In the genomic region with DNA sequence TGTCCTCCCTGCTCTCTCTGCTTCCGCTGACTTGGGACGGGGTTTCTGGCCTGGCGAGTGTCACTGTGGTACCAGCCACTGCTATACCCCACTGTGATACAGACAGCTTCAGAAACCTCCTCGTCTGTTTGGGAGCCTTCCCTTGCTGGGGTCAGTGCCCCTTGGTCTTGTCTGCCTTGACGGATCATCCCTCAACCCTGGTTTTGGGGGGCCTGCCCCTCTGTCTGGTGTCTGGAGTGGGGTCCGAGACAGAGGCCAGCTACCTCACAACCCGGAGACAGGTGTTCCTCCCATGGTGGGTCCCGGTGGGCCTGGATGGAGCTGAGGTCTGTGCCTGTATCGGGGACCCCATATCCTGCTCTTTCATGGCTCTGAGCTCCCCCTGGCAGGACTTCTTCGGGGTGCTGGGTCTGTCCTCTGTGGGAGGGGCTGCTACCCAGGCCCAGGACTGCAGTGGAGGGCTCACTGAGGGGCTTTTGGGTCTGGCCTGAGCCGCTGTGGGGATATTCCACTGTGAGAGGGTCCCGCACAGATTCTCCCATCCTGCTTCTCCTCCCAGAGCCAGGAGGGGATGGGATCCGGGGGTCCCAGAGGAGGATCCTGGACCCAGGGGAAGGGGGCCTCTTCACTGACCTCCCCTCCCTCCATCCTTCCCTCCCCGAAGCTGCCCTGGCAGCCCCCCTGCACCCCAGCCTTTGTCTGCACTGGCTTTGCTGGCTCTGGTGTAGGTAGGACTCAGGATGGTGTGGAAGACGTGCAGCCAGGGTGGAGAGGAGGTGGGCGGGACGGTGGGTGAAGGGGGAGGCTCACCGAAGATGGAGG, we compare ENCODE assay signal across 1 cellular context.
TF ChIP-seq lines count a peak whose summit lies in the region.

No MANE protein-coding gene starts in this region.

TF ChIP-seq in HepG2, 621 proteins besides CTCF, POLR2A, EP300 and RAD21 (continued from another document):
- no peak for TF ChIP-seq JDP2 (CRISPR knock-in tag; IDR thresholded peaks at IDR 0.05; ENCODE audit: borderline replicate concordance)
- TF ChIP-seq ZNF484 (CRISPR knock-in tag; IDR thresholded peaks at IDR 0.05; ENCODE audit: borderline replicate concordance, low read depth): no peak
- no peak for TF ChIP-seq NR0B2 (CRISPR knock-in tag; IDR thresholded peaks at IDR 0.05)
- no peak for TF ChIP-seq PHB2 (IDR thresholded peaks at IDR 0.05; ENCODE audit: partially characterized antibody)
- TF ChIP-seq KLF6 (CRISPR knock-in tag; IDR thresholded peaks at IDR 0.05): no peak
- no peak for TF ChIP-seq MTA3 (CRISPR knock-in tag; IDR thresholded peaks at IDR 0.05)
